ENCODE assay signal across 20 cellular contexts in genomic region chr11:129226207-129226798, GRCh38.
"Had no signal": no experiment of that assay in that cellular context is flagged by ENCODE, and none has a peak within 500 bp of the region (broad histone marks: within the 10 kb centered on the region; RNA-seq: fewer than 3 reads in every experiment).

No MANE protein-coding gene starts in this region.

- ATAC-seq: effector memory CD8-positive, alpha-beta T cell; esophagus mucosa; gastrocnemius medialis; heart right ventricle; left cardiac atrium; left lung; left ventricle myocardium superior; lower lobe of right lung; naive thymus-derived CD4-positive, alpha-beta T cell had no signal

- H3K27me3 Mint-ChIP-seq: effector memory CD8-positive, alpha-beta T cell had no signal

- H3K27ac Mint-ChIP-seq: effector memory CD8-positive, alpha-beta T cell; naive thymus-derived CD4-positive, alpha-beta T cell had no signal

- H3K4me3 Mint-ChIP-seq: effector memory CD8-positive, alpha-beta T cell; naive thymus-derived CD4-positive, alpha-beta T cell had no signal

- DNase-seq: effector CD8-positive, alpha-beta T cell; effector memory CD8-positive, alpha-beta T cell; erythroblast; esophagus squamous epithelium; foreskin fibroblast; foreskin melanocyte; gastrocnemius medialis; glutamatergic neuron; head of caudate nucleus; heart right ventricle; hippocampal formation; left cardiac atrium; left lung; left ventricle myocardium superior; lower lobe of right lung; mesenchymal stem cell; midbrain; naive thymus-derived CD4-positive, alpha-beta T cell had no signal

- H3K4me3 ChIP-seq: coronary artery, esophagus squamous epithelium, gastrocnemius medialis, heart right ventricle, left lung, lower lobe of right lung had no signal

- H3K27me3 ChIP-seq: esophagus squamous epithelium, gastrocnemius medialis, heart right ventricle, left lung had no signal

- H3K27ac ChIP-seq: coronary artery, esophagus squamous epithelium, gastrocnemius medialis, heart right ventricle, left lung, lower lobe of right lung had no signal

- H3K36me3 ChIP-seq: esophagus squamous epithelium, gastrocnemius medialis, heart right ventricle, left lung, lower lobe of right lung had no signal
